In the genomic region with DNA sequence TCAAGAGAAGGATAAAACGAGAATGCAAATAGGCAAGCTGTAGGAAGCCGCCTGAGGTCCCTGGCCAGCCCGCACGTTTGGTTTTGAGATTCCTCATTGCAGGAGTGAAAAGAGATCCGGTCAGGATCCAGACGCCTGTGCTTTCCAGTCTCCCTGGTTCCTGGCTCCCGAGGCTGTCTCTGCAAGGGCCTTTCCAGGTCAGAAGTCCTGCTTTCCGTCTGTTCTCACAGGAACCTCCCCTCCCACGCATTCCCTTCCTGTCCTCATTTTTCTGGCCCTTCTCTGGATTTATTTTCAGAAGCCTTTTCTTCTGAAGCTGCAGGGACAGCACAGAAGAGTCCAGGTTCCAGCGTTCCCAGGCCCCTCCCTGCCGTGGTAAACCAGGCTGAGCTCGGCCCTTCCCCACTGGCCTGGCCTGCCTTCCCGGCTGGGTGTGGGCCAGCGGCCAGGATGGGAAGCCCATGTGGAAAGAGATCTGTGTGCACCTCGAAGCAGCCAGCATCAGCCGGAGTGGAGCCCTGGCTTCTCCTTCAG, we compare ENCODE assay signal across 10 cellular contexts. TPM values are rescaled to one million over a fixed set of nuclear protein-coding genes. Genes with fewer than 3 reads are reported as not detected.
DNase-seq lines count a peak whose midpoint lies in the region; ATAC-seq and TF ChIP-seq lines count a peak whose summit lies in the region.
"Had no signal": no experiment of that assay in that cellular context is flagged by ENCODE, and none has a peak within 500 bp of the region (broad histone marks: within the 10 kb centered on the region; RNA-seq: fewer than 3 reads in every experiment).

No MANE protein-coding gene starts in this region.

- intact Hi-C loops in psoas muscle (cut with DNase I) = no loop called here

- H3K4me1 Mint-ChIP-seq in activated T-cell treated with anti-CD3 and anti-CD28 coated beads, Interleukin-2, amount 50 U/mL, for 72 hours (ENCODE audit: low read depth) = peaks cover 8% of the 10 kb centered on the region

- H3K27me3 Mint-ChIP-seq in activated T-cell treated with anti-CD3 and anti-CD28 coated beads, Interleukin-2, amount 50 U/mL, for 72 hours (ENCODE audit: low read depth) = no peaks in the 10 kb centered on the region

- H3K27ac ChIP-seq in psoas muscle = peak overlapping the region; percentile 46
- H3K27ac ChIP-seq: BLaER1 had no signal

- H3K4me1 ChIP-seq in BE2C (peaks cover 8% of the 10 kb centered on the region), psoas muscle (peaks cover 12% of the 10 kb centered on the region)

- H3K27ac Mint-ChIP-seq in activated T-cell treated with anti-CD3 and anti-CD28 coated beads, Interleukin-2, amount 50 U/mL, for 72 hours = no peak overlapping the region

- peak; percentile 37 to 61 (median 57) for ATAC-seq in psoas muscle
- no peak for ATAC-seq in HG02571 (IDR thresholded peaks at IDR 0.05; ENCODE audit: unreplicated experiment)
- no peak for ATAC-seq in GM18907 (IDR thresholded peaks at IDR 0.05; ENCODE audit: unreplicated experiment)
- ATAC-seq in activated T-cell treated with anti-CD3 and anti-CD28 coated beads, Interleukin-2, amount 50 U/mL, for 72 hours (replicated peaks in 1 of 2) = no peak

- H3K9me3 Mint-ChIP-seq in activated T-cell treated with anti-CD3 and anti-CD28 coated beads, Interleukin-2, amount 50 U/mL, for 72 hours = peaks cover 6 to 8% of the 10 kb centered on the region in 2 donors

- 10 to 18% (median 13%) methylated on average over 16 of the region's 16 CpGs for WGBS in psoas muscle, 3 donors

- no peaks in the 10 kb centered on the region for H3K9me3 ChIP-seq in BE2C
- H3K9me3 ChIP-seq in psoas muscle = no peaks in the 10 kb centered on the region
- H3K9me3 ChIP-seq: BLaER1 had no signal

- H3K4me3 ChIP-seq in BE2C (ENCODE audit: low read depth, low read length) (no peak overlapping the region), cardiac fibroblast (replicated peaks in 1 of 2; ENCODE audit: low read depth in 2 of 2, low read length in 2 of 2) (no peak overlapping the region), psoas muscle (no peak overlapping the region)
- H3K4me3 ChIP-seq: BLaER1 had no signal

- H3K27me3 ChIP-seq in BE2C (no peaks in the 10 kb centered on the region), psoas muscle (ENCODE audit: insufficient read depth in 3 of 3, low read length in 2 of 3) (no peaks in the 10 kb centered on the region)
- H3K27me3 ChIP-seq: BLaER1 had no signal

- peaks cover 1 to 8% of the 10 kb centered on the region in 2 donors for H3K36me3 Mint-ChIP-seq in activated T-cell treated with anti-CD3 and anti-CD28 coated beads, Interleukin-2, amount 50 U/mL, for 72 hours (ENCODE audit: insufficient read depth in 2 of 2)

- DNase-seq in BE2C (peak; percentile 46), cardiac fibroblast (ENCODE audit: low read depth in 2 of 2) (peak; percentile 66 to 95), islet precursor cell (peak; percentile 74), psoas muscle (peak; percentile 78 to 81), NCI-H774 (lab: John Stamatoyannopoulos, UW) (no peak)
- no peak for DNase-seq in activated T-cell treated with anti-CD3 and anti-CD28 coated beads, Interleukin-2, amount 50 U/mL, for 72 hours
- DNase-seq: activated T-cell treated with anti-CD3 and anti-CD28 coated beads for 4 hours had no signal

- no peaks in the 10 kb centered on the region for H3K36me3 ChIP-seq in BE2C
- no peaks in the 10 kb centered on the region for H3K36me3 ChIP-seq in psoas muscle (ENCODE audit: insufficient read depth in 1 of 2, low read depth in 1 of 2)
- H3K36me3 ChIP-seq: BLaER1 had no signal

- no peak overlapping the region for H3K4me3 Mint-ChIP-seq in activated T-cell treated with anti-CD3 and anti-CD28 coated beads, Interleukin-2, amount 50 U/mL, for 72 hours

- TF ChIP-seq CTCF in BE2C (IDR thresholded peaks at IDR 0.05; ENCODE audit: low read depth, low read length) (no peak), cardiac fibroblast (IDR thresholded peaks at IDR 0.05; ENCODE audit: low read depth, low read length) (no peak), psoas muscle (IDR thresholded peaks at IDR 0.05) (no peak)

RNA-seq across cellular contexts. Expression of a gene that starts 54.0 kb away (rescaled TPM):
- polyA plus RNA-seq in BE2C (2012; ENCODE audit: insufficient read depth, insufficient read length, low read depth) = 13.0 TPM
- total RNA-seq in psoas muscle = 10 to 100 TPM; 11.0 to 14.7 (median 13.6) TPM
- polyA plus RNA-seq in psoas muscle = 10 to 100 TPM in 2 of 3 donors, 1 to 10 TPM in 1; 7.8 to 14.8 (median 14.0) TPM
- 10 to 100 TPM; 13.0 to 15.5 TPM for total RNA-seq in activated T-cell treated with anti-CD3 and anti-CD28 coated beads, Interleukin-2, amount 50 U/mL, for 72 hours

Comparison
In these comparisons a context has a peak if more than half of its experiments do, and no peak if none do; other contexts are left out.
1. DNase-seq: peak in BE2C (single experiment), cardiac fibroblast (2 of 2), islet precursor cell (single experiment) and psoas muscle (2 of 2); none in NCI-H774 (single experiment) and activated T-cell treated with anti-CD3 and anti-CD28 coated beads, Interleukin-2, amount 50 U/mL, for 72 hours (0 of 2).
2. ATAC-seq: peak in psoas muscle (4 of 4); none in HG02571 (single experiment), GM18907 (single experiment) and activated T-cell treated with anti-CD3 and anti-CD28 coated beads, Interleukin-2, amount 50 U/mL, for 72 hours (0 of 2).